Comparison of ENCODE assay signal across 23 cellular contexts in the genomic region with DNA sequence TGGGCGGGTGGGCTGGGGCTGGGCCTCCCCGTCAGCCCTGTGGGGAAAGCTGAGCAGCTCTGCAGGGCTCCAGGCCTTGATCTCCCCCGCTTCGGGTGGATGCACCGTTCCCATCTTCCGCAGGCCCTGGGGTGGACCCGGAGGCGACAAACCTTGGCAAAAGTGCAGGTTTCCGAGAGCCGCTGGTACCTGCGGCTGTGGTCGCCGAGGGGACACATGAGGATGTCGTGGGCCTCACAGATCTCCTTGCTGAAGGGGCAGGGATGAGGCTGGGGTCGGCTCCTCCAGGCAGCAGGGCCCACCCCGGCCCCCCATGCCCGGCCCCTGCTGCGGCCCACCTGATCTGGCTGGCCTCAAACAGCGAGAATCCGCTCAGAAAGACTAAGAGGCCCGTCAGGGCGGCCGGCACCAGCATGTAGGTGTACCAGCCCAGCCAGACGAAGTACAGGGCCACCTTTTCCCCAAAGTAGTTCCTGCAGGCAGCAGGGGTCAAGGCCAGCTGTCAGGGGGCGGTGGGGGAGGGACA. TPM values are rescaled to one million over a fixed set of nuclear protein-coding genes. Genes with fewer than 3 reads are reported as not detected.
"Had no signal": no experiment of that assay in that cellular context is flagged by ENCODE, and none has a peak within 500 bp of the region (broad histone marks: within the 10 kb centered on the region; RNA-seq: fewer than 3 reads in every experiment).

No MANE protein-coding gene starts in this region.

- ATAC-seq: activated CD8-positive, alpha-beta T cell treated with anti-CD3 and anti-CD28 coated beads, Interleukin-2, amount 10 ng/mL, durations not matched to agents 7 days and 5 days; upper lobe of right lung had no signal

- FAIRE-seq: endothelial cell of umbilical vein, kidney had no signal

- H3K4me2 ChIP-seq: neural progenitor cell had no signal

- H3K27ac ChIP-seq: brain microvascular endothelial cell, esophagus squamous epithelium, neural progenitor cell, stomach, testis, upper lobe of right lung, WERI-Rb-1 had no signal

- H3K4me1 ChIP-seq: esophagus squamous epithelium, neural progenitor cell, stomach, testis, upper lobe of right lung had no signal

- DNase-seq: activated CD4-positive, alpha-beta T cell treated with anti-CD3 and anti-CD28 coated beads, Interleukin-2, amount 10 ng/mL, durations not matched to agents 24 days and 14 days; activated CD8-positive, alpha-beta memory T cell treated with anti-CD3 and anti-CD28 coated beads, Interleukin-2, amount 50 U/mL, for 4 hours; activated CD8-positive, alpha-beta T cell treated with anti-CD3 and anti-CD28 coated beads, Interleukin-2, amount 10 ng/mL, durations not matched to agents 7 days and 5 days; activated effector memory CD4-positive, alpha-beta T cell treated with anti-CD3 and anti-CD28 coated beads, Interleukin-2, amount 50 U/mL, for 16 hours; activated naive CD8-positive, alpha-beta T cell treated with anti-CD3 and anti-CD28 coated beads, Interleukin-2, amount 10 ng/mL, durations not matched to agents 7 days and 5 days; activated T-cell treated with anti-CD3 and anti-CD28 coated beads, Interleukin-2, amount 50 U/mL, for 48 hours; anterior cingulate cortex; brain microvascular endothelial cell; cortex of kidney; effector CD4-positive, alpha-beta T cell; esophagus squamous epithelium; hippocampal formation; kidney; stimulated activated CD4-positive, alpha-beta T cell treated with anti-CD3 and anti-CD28 coated beads, Interleukin-1b, Interleukin-23, amount 100 ng/mL, for 48 hours; stomach; testis; upper lobe of right lung; WERI-Rb-1 had no signal

- H3K9me3 ChIP-seq: esophagus squamous epithelium, stomach, testis, upper lobe of right lung had no signal

- H3K4me3 ChIP-seq: esophagus squamous epithelium, neural progenitor cell, stomach, testis, upper lobe of right lung had no signal

RNA-seq across cellular contexts. Expression of gene ANO9, which starts 11.8 kb away (rescaled TPM):
- total RNA-seq: endothelial cell of umbilical vein, fibroblast of villous mesenchyme, osteocyte had no signal

RNA-seq across cellular contexts. Expression of gene PKP3, which starts 36.0 kb away (rescaled TPM):
- total RNA-seq: activated CD4-positive, alpha-beta T cell treated with anti-CD3 and anti-CD28 coated beads, Interleukin-2, amount 10 ng/mL, durations not matched to agents 24 days and 14 days; T-helper 1 cell treated with Interleukin-12 subunit alpha and Interleukin-12 subunit beta and Interleukin-4 antibody, amounts not matched to agents 30 ng/mL and 1 ng/mL, for 36 hours had no signal
